1 cellular context compared by ENCODE assay signal in the genomic region with DNA sequence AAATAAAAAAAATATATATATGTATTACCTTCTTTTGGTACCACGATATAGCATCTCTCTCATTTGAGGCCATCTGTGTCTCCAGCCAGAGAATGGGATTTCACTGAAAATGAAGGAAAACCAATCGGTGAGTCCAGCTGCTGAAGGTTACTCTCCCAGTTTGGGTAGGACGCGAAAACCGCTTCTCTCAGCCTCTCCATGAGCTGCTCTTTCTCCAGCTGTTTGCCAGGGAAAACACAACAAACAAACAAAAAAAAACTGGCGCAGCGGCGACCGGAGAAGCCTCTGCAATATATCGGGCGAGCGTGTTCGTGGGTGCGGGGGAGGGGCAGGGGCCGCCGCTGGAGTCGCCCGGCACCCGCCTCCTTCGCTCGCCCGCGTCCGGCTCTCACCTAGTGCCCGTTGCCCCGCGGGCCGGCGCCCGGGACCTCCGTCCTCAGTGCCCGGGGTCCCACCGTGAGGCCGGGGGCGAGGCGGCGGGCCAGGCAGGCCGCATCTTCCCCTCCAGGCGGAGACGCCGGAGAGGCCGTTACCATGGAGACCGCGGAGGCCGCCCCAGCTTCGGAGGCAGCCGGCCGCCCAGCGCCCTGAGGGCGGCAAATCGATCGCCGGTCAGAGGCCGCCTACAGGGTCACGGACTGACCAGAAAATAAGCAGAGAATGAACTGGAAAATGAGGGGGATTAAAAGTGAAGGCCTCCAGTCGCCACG.
TF ChIP-seq lines count a peak whose summit lies in the region.

No MANE protein-coding gene starts in this region.

TF ChIP-seq in K562, 482 proteins besides CTCF, POLR2A, EP300 and RAD21 (continued from another document and continues in another):
- TF ChIP-seq, protein P1, sequence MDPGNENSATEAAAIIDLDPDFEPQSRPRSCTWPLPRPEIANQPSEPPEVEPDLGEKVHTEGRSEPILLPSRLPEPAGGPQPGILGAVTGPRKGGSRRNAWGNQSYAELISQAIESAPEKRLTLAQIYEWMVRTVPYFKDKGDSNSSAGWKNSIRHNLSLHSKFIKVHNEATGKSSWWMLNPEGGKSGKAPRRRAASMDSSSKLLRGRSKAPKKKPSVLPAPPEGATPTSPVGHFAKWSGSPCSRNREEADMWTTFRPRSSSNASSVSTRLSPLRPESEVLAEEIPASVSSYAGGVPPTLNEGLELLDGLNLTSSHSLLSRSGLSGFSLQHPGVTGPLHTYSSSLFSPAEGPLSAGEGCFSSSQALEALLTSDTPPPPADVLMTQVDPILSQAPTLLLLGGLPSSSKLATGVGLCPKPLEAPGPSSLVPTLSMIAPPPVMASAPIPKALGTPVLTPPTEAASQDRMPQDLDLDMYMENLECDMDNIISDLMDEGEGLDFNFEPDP (CRISPR knock-in tag; IDR thresholded peaks at IDR 0.05), result no peak
- TF ChIP-seq SAFB2 (IDR thresholded peaks at IDR 0.05; ENCODE audit: borderline replicate concordance, low read depth, low read length, severe bottlenecking) (no peak), RBM39 (optimal IDR thresholded peaks at IDR 0.05; ENCODE audit: low read depth, low read length) (no peak), MIER1 (IDR thresholded peaks at IDR 0.05; ENCODE audit: low read depth) (no peak), CTBP1 (IDR thresholded peaks at IDR 0.05; ENCODE audit: borderline replicate concordance) (0 out of 2 replicates have a peak, but pooled peaks have one; percentile 79), ZNF79 (CRISPR knock-in tag; IDR thresholded peaks at IDR 0.05; ENCODE audit: low read depth) (no peak), ZNF507 (tag; conservative IDR thresholded peaks at IDR 0.05) (no peak), RBFOX2 (IDR thresholded peaks at IDR 0.05; ENCODE audit: low read depth, low read length) (no peak), KLF6 (CRISPR knock-in tag; IDR thresholded peaks at IDR 0.05; ENCODE audit: borderline replicate concordance) (no peak), RBBP5 (IDR thresholded peaks at IDR 0.05; ENCODE audit: borderline replicate concordance, insufficient read depth, low read length, poor library complexity, severe bottlenecking) (peak; percentile 47), REST (CRISPR knock-in tag; IDR thresholded peaks at IDR 0.05; ENCODE audit: low read depth) (no peak), SFPQ (IDR thresholded peaks at IDR 0.05; ENCODE audit: low read depth, low read length) (no peak), TFE3 (CRISPR knock-in tag; IDR thresholded peaks at IDR 0.05) (no peak), ZBTB12 (CRISPR knock-in tag; IDR thresholded peaks at IDR 0.05) (no peak), KDM1A (IDR thresholded peaks at IDR 0.05) (no peak), SMARCC2 (IDR thresholded peaks at IDR 0.05; ENCODE audit: low read depth) (no peak; the same call in 1 of the 2 replicates), MTA3 (IDR thresholded peaks at IDR 0.05; ENCODE audit: borderline replicate concordance) (no peak), ZNF717 (CRISPR knock-in tag; IDR thresholded peaks at IDR 0.05) (no peak), TCF3 (CRISPR knock-in tag; IDR thresholded peaks at IDR 0.05) (no peak), CBX2 (IDR thresholded peaks at IDR 0.05; ENCODE audit: insufficient read depth, low read length, poor library complexity, severe bottlenecking) (no peak), RCOR1 (IDR thresholded peaks at IDR 0.05; ENCODE audit: borderline replicate concordance in 1 of 2, low read depth in 2 of 2, low read length in 2 of 2) (peak in 1 of 2 experiments; percentile 23; a peak in 2 of 4 replicates), HMGXB4 (CRISPR knock-in tag; IDR thresholded peaks at IDR 0.05) (no peak), MTA2 (IDR thresholded peaks at IDR 0.05; ENCODE audit: low read depth) (no peak), SNIP1 (IDR thresholded peaks at IDR 0.05; ENCODE audit: low read depth) (no peak), ZNF311 (CRISPR knock-in tag; IDR thresholded peaks at IDR 0.05) (no peak), ZNF609 (CRISPR knock-in tag; IDR thresholded peaks at IDR 0.05; ENCODE audit: borderline replicate concordance) (no peak; the same call in 1 of the 2 replicates), ZNF431 (CRISPR knock-in tag; IDR thresholded peaks at IDR 0.05) (no peak), ZFP30 (CRISPR knock-in tag; IDR thresholded peaks at IDR 0.05; ENCODE audit: borderline replicate concordance) (no peak), ZNF592 (IDR thresholded peaks at IDR 0.05) (no peak), MEIS2 (IDR thresholded peaks at IDR 0.05; ENCODE audit: partially characterized antibody) (no peak)
